Comparison of ENCODE assay signal across 29 cellular contexts in the genomic region with DNA sequence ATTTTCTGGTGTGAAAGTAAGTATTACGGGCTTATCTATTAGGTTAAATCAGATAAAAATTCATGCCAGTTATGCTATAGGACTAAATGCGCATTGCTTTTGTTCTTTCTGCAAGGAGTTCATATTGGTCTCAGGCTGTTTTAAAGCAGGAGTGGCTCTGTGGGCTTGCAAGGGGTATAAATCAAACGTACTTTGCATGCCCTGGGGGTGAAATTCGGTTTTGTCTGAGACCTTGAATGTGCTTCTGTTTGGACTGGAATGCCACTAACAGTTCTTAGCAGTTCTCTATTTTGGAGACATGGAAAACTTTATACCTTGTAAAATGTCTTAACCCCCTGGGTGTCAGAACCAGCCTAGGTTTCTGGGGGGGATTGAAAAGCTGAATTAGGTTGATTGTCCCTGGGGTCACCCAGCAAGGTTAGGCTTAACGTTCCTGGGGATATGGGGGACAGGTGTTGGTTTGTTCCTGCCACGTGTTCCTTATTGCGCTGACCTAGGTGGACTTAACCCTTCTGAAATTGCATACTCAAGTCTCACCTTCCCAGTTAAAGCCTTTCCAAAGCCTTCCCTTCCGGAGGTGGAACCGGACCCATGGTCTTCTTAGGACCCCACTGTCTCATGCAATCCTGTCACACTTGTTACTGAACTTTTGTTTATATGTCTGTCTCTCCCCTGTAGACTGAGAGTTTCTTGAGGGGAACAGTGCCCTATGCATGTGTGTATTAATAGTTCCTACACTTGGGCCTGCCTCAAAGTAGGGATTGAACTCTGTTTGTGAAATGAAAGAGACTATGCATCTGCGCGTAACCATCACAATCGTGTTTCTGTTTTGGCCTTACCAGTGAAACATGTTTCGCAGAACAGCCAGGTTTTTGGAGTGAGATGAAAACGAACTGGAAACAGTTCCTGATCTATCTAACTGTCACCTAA.
"Had no signal": no experiment of that assay in that cellular context is flagged by ENCODE, and none has a peak within 500 bp of the region (broad histone marks: within the 10 kb centered on the region; RNA-seq: fewer than 3 reads in every experiment).

No MANE protein-coding gene starts in this region.

- H3K27ac Mint-ChIP-seq: activated naive CD8-positive, alpha-beta T cell; activated T-cell treated with anti-CD3 and anti-CD28 coated beads, Interleukin-2, amount 50 U/mL, for 24 hours; activated T-helper 2 cell treated with anti-CD3 and anti-CD28 coated beads, Interferon-gamma antibody, Interleukin-2, Interleukin-4, amounts not matched to agents 10 μg/mL and 5 μg/mL and 100 μg/mL, durations not matched to agents 14 hours and 24 hours and 36 hours; mesothelial cell of epicardium; neural progenitor cell; T-helper 17 cell had no signal

- H3K36me3 Mint-ChIP-seq: neural progenitor cell had no signal

- H3K4me3 ChIP-seq: adrenal gland, ascending aorta, lung, neural progenitor cell, upper lobe of left lung had no signal

- H3K4me3 Mint-ChIP-seq: activated naive CD8-positive, alpha-beta T cell; activated T-cell treated with anti-CD3 and anti-CD28 coated beads, Interleukin-2, amount 50 U/mL, for 24 hours; mesothelial cell of epicardium; naive thymus-derived CD8-positive, alpha-beta T cell; neural progenitor cell; T-helper 17 cell had no signal

- H3K4me1 ChIP-seq: adrenal gland, foreskin keratinocyte, neural progenitor cell had no signal

- H3K9me3 ChIP-seq: adrenal gland, ascending aorta, upper lobe of left lung had no signal

- H3K27me3 ChIP-seq: adrenal gland, ascending aorta, brain microvascular endothelial cell, foreskin keratinocyte, neural progenitor cell, upper lobe of left lung had no signal

- H3K9me3 Mint-ChIP-seq: activated T-cell treated with anti-CD3 and anti-CD28 coated beads, Interleukin-2, amount 50 U/mL, for 24 hours; activated T-helper 2 cell treated with anti-CD3 and anti-CD28 coated beads, Interferon-gamma antibody, Interleukin-2, Interleukin-4, amounts not matched to agents 10 μg/mL and 5 μg/mL and 100 μg/mL, durations not matched to agents 14 hours and 24 hours and 36 hours; mesothelial cell of epicardium; naive thymus-derived CD8-positive, alpha-beta T cell; neural progenitor cell had no signal

- H3K27me3 Mint-ChIP-seq: activated naive CD8-positive, alpha-beta T cell; activated T-cell treated with anti-CD3 and anti-CD28 coated beads, Interleukin-2, amount 50 U/mL, for 24 hours; naive thymus-derived CD8-positive, alpha-beta T cell; T-helper 17 cell had no signal

- ATAC-seq: foreskin keratinocyte; left colon; naive thymus-derived CD8-positive, alpha-beta T cell; stimulated activated naive CD8-positive, alpha-beta T cell treated with anti-CD3 and anti-CD28 coated beads, Interleukin-15, Interleukin-2, amounts not matched to agents 100 U/mL and 50 U/mL, for 24 hours; T-helper 17 cell had no signal

- H3K4me1 Mint-ChIP-seq: naive thymus-derived CD8-positive, alpha-beta T cell; neural progenitor cell; T-helper 17 cell had no signal

- H3K36me3 ChIP-seq: adrenal gland, neural progenitor cell, WERI-Rb-1 had no signal

- DNase-seq: activated CD4-positive, alpha-beta T cell treated with anti-CD3 and anti-CD28 coated beads for 1 hour; activated CD4-positive, alpha-beta T cell treated with anti-CD3 and anti-CD28 coated beads, Interleukin-2, amount 50 U/mL, for 4 hours; activated CD8-positive, alpha-beta memory T cell treated with anti-CD3 and anti-CD28 coated beads for 24 hours; activated CD8-positive, alpha-beta memory T cell treated with anti-CD3 and anti-CD28 coated beads, Interleukin-2, amount 50 U/mL, for 4 hours; activated naive CD4-positive, alpha-beta T cell; activated T-cell treated with anti-CD3 and anti-CD28 coated beads, Interleukin-2, amount 50 U/mL, for 24 hours; adrenal gland; brain microvascular endothelial cell; central memory CD4-positive, alpha-beta T cell; effector memory CD4-positive, alpha-beta T cell; foreskin keratinocyte; glutamatergic neuron; hypothalamus; left colon; naive thymus-derived CD8-positive, alpha-beta T cell; posterior cingulate gyrus; stimulated activated CD4-positive, alpha-beta T cell treated with anti-CD3 and anti-CD28 coated beads, Interleukin-12 subunit alpha, Interleukin-12 subunit beta, amount 100 ng/mL, for 4 hours; stimulated activated CD4-positive, alpha-beta T cell treated with anti-CD3 and anti-CD28 coated beads, Interleukin-4, amount 100 ng/mL, for 4 hours; stimulated activated naive CD8-positive, alpha-beta T cell treated with anti-CD3 and anti-CD28 coated beads, Interleukin-15, Interleukin-2, amounts not matched to agents 100 U/mL and 50 U/mL, for 24 hours; SW 1271; T-helper 17 cell; upper lobe of left lung; WERI-Rb-1 had no signal

- H3K27ac ChIP-seq: adrenal gland, ascending aorta, brain microvascular endothelial cell, foreskin keratinocyte, neural progenitor cell, upper lobe of left lung, WERI-Rb-1 had no signal
